1 cellular context compared by ENCODE assay signal in the genomic region with DNA sequence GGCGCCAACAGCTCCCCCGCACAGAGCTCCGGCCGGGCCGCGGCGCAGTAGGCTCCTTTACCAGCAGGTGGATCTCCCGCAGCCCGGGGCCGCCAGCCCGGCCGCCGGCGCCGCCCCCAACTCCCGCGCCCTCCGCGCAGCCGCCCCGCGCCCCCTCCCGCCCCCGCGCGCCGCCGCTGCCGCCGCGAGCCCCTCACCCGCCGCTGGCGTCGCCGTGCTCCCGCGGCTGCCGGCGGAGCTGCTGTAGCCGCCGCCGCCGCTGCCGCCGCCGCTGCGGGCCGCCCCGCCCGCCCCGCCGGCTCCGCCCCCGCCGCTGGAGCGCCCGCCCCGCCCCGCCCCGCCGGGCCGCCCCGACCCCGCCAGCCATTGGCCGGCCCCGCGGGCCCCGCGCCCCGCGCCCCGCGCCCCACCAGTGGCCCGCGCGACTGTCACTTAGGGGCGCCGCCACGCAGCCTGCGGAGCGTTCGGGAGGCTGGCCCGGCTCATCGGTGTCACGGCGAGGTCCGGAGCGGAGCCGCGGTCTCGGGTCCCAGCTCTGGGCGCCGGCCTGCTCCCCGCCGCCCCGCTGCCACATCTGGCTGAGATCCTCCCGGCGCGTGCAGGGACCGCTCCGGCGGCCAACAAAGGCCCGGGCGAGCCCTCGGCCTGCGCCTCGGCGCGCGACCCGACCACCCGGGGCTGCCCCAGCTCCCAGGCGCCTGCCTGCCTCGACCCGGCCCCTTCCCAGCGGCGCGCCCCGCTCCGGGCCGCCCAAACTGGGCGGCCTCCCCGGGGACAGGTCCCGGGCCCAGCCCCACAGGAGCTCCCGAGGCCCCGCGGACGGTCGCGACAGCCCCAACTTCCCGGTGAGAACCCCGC.
A peak's percentile ranks its signal among the peaks of the same experiment; 100 is the strongest.
TF ChIP-seq lines count a peak whose summit lies in the region.

A gene (minus strand): TSS at position 282 of the 858 bp plus-strand sequence. CDS start 4,800 bp downstream, outside the sequence.

TF ChIP-seq in HepG2, 621 proteins besides CTCF, POLR2A, EP300 and RAD21 (continued from another document and continues in another):
- TF ChIP-seq, protein P1, sequence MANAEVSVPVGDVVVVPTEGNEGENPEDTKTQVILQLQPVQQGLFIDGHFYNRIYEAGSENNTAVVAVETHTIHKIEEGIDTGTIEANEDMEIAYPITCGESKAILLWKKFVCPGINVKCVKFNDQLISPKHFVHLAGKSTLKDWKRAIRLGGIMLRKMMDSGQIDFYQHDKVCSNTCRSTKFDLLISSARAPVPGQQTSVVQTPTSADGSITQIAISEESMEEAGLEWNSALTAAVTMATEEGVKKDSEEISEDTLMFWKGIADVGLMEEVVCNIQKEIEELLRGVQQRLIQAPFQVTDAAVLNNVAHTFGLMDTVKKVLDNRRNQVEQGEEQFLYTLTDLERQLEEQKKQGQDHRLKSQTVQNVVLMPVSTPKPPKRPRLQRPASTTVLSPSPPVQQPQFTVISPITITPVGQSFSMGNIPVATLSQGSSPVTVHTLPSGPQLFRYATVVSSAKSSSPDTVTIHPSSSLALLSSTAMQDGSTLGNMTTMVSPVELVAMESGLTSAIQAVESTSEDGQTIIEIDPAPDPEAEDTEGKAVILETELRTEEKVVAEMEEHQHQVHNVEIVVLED (CRISPR knock-in tag; IDR thresholded peaks at IDR 0.05; ENCODE audit: borderline replicate concordance): peak; percentile 63; the same call in 1 of the 2 replicates
- TF ChIP-seq ATM (IDR thresholded peaks at IDR 0.05; ENCODE audit: borderline replicate concordance) (no peak), RFXAP (CRISPR knock-in tag; IDR thresholded peaks at IDR 0.05; ENCODE audit: borderline replicate concordance) (0 out of 2 replicates have a peak, but pooled peaks have one; percentile 32), ZFP90 (CRISPR knock-in tag; IDR thresholded peaks at IDR 0.05; ENCODE audit: borderline replicate concordance) (no peak), DPF2 (CRISPR knock-in tag; IDR thresholded peaks at IDR 0.05; ENCODE audit: borderline replicate concordance, low read depth) (no peak), ZNF530 (CRISPR knock-in tag; IDR thresholded peaks at IDR 0.05; ENCODE audit: low read depth) (no peak), POGZ (CRISPR knock-in tag; IDR thresholded peaks at IDR 0.05) (peak; percentile 41; the same call in 1 of the 2 replicates), ZC3H4 (CRISPR knock-in tag; IDR thresholded peaks at IDR 0.05; ENCODE audit: borderline replicate concordance) (no peak), ISL2 (CRISPR knock-in tag; IDR thresholded peaks at IDR 0.05) (peak; percentile 14; the same call in 1 of the 2 replicates), ZNF709 (CRISPR knock-in tag; IDR thresholded peaks at IDR 0.05) (peak; percentile 28), KDM6A (CRISPR knock-in tag; IDR thresholded peaks at IDR 0.05; ENCODE audit: low read depth) (no peak), ZFP36 (IDR thresholded peaks at IDR 0.05; ENCODE audit: borderline replicate concordance, low read depth, low read length, partially characterized antibody) (no peak), KLF9 (CRISPR knock-in tag; IDR thresholded peaks at IDR 0.05; ENCODE audit: low read depth) (no peak), ZSCAN21 (CRISPR knock-in tag; IDR thresholded peaks at IDR 0.05; ENCODE audit: borderline replicate concordance) (peak; percentile 82; the same call in 1 of the 2 replicates), ZNF672 (CRISPR knock-in tag; IDR thresholded peaks at IDR 0.05) (0 out of 2 replicates have a peak, but pooled peaks have one; percentile 21), ZNF441 (CRISPR knock-in tag; IDR thresholded peaks at IDR 0.05; ENCODE audit: borderline replicate concordance) (peak; percentile 67; the same call in 1 of the 2 replicates), ZSCAN20 (CRISPR knock-in tag; IDR thresholded peaks at IDR 0.05; ENCODE audit: borderline replicate concordance) (peak; percentile 90; the same call in 1 of the 2 replicates), ZNF432 (CRISPR knock-in tag; IDR thresholded peaks at IDR 0.05; ENCODE audit: borderline replicate concordance) (no peak), NKX3-1 (CRISPR knock-in tag; IDR thresholded peaks at IDR 0.05) (peak; percentile 49), ZBTB38 (CRISPR knock-in tag; IDR thresholded peaks at IDR 0.05) (peak; percentile 58), ZNF225 (CRISPR knock-in tag; IDR thresholded peaks at IDR 0.05) (no peak; the same call in 1 of the 2 replicates), FLYWCH1 (CRISPR knock-in tag; IDR thresholded peaks at IDR 0.05) (0 out of 2 replicates have a peak, but pooled peaks have one; percentile 71), KDM5B (CRISPR knock-in tag; IDR thresholded peaks at IDR 0.05; ENCODE audit: borderline replicate concordance) (peak; percentile 86; the same call in 1 of the 2 replicates)
- TF ChIP-seq, protein P2, sequence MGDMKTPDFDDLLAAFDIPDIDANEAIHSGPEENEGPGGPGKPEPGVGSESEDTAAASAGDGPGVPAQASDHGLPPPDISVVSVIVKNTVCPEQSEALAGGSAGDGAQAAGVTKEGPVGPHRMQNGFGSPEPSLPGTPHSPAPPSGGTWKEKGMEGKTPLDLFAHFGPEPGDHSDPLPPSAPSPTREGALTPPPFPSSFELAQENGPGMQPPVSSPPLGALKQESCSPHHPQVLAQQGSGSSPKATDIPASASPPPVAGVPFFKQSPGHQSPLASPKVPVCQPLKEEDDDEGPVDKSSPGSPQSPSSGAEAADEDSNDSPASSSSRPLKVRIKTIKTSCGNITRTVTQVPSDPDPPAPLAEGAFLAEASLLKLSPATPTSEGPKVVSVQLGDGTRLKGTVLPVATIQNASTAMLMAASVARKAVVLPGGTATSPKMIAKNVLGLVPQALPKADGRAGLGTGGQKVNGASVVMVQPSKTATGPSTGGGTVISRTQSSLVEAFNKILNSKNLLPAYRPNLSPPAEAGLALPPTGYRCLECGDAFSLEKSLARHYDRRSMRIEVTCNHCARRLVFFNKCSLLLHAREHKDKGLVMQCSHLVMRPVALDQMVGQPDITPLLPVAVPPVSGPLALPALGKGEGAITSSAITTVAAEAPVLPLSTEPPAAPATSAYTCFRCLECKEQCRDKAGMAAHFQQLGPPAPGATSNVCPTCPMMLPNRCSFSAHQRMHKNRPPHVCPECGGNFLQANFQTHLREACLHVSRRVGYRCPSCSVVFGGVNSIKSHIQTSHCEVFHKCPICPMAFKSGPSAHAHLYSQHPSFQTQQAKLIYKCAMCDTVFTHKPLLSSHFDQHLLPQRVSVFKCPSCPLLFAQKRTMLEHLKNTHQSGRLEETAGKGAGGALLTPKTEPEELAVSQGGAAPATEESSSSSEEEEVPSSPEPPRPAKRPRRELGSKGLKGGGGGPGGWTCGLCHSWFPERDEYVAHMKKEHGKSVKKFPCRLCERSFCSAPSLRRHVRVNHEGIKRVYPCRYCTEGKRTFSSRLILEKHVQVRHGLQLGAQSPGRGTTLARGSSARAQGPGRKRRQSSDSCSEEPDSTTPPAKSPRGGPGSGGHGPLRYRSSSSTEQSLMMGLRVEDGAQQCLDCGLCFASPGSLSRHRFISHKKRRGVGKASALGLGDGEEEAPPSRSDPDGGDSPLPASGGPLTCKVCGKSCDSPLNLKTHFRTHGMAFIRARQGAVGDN (CRISPR knock-in tag; IDR thresholded peaks at IDR 0.05): peak; percentile 73
- TF ChIP-seq, protein P3, sequence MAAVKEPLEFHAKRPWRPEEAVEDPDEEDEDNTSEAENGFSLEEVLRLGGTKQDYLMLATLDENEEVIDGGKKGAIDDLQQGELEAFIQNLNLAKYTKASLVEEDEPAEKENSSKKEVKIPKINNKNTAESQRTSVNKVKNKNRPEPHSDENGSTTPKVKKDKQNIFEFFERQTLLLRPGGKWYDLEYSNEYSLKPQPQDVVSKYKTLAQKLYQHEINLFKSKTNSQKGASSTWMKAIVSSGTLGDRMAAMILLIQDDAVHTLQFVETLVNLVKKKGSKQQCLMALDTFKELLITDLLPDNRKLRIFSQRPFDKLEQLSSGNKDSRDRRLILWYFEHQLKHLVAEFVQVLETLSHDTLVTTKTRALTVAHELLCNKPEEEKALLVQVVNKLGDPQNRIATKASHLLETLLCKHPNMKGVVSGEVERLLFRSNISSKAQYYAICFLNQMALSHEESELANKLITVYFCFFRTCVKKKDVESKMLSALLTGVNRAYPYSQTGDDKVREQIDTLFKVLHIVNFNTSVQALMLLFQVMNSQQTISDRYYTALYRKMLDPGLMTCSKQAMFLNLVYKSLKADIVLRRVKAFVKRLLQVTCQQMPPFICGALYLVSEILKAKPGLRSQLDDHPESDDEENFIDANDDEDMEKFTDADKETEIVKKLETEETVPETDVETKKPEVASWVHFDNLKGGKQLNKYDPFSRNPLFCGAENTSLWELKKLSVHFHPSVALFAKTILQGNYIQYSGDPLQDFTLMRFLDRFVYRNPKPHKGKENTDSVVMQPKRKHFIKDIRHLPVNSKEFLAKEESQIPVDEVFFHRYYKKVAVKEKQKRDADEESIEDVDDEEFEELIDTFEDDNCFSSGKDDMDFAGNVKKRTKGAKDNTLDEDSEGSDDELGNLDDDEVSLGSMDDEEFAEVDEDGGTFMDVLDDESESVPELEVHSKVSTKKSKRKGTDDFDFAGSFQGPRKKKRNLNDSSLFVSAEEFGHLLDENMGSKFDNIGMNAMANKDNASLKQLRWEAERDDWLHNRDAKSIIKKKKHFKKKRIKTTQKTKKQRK (IDR thresholded peaks at IDR 0.05; ENCODE audit: low read length): no peak
- TF ChIP-seq, protein P4, sequence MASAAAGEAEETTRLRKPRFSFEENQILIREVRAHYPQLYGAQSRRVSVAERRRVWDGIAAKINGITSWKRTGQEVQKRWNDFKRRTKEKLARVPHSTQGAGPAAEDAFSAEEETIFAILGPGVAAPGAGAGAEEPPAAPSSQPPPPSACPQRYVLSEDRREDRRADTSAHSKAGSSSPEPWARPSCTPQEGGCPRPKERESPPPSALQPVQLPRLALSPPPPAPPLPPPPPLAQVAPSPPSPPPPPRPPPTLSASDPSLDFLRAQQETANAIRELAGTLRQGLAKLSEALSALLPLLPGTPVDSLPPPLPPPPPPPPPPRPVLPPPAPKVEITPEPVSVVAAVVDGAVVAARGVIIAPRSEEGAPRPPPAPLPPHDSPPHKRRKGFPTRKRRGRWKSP (CRISPR knock-in tag; IDR thresholded peaks at IDR 0.05): 0 out of 2 replicates have a peak, but pooled peaks have one; percentile 22
- TF ChIP-seq, protein P5, sequence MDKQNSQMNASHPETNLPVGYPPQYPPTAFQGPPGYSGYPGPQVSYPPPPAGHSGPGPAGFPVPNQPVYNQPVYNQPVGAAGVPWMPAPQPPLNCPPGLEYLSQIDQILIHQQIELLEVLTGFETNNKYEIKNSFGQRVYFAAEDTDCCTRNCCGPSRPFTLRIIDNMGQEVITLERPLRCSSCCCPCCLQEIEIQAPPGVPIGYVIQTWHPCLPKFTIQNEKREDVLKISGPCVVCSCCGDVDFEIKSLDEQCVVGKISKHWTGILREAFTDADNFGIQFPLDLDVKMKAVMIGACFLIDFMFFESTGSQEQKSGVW (CRISPR knock-in tag; IDR thresholded peaks at IDR 0.05; ENCODE audit: borderline replicate concordance): no peak
- TF ChIP-seq, protein P6, sequence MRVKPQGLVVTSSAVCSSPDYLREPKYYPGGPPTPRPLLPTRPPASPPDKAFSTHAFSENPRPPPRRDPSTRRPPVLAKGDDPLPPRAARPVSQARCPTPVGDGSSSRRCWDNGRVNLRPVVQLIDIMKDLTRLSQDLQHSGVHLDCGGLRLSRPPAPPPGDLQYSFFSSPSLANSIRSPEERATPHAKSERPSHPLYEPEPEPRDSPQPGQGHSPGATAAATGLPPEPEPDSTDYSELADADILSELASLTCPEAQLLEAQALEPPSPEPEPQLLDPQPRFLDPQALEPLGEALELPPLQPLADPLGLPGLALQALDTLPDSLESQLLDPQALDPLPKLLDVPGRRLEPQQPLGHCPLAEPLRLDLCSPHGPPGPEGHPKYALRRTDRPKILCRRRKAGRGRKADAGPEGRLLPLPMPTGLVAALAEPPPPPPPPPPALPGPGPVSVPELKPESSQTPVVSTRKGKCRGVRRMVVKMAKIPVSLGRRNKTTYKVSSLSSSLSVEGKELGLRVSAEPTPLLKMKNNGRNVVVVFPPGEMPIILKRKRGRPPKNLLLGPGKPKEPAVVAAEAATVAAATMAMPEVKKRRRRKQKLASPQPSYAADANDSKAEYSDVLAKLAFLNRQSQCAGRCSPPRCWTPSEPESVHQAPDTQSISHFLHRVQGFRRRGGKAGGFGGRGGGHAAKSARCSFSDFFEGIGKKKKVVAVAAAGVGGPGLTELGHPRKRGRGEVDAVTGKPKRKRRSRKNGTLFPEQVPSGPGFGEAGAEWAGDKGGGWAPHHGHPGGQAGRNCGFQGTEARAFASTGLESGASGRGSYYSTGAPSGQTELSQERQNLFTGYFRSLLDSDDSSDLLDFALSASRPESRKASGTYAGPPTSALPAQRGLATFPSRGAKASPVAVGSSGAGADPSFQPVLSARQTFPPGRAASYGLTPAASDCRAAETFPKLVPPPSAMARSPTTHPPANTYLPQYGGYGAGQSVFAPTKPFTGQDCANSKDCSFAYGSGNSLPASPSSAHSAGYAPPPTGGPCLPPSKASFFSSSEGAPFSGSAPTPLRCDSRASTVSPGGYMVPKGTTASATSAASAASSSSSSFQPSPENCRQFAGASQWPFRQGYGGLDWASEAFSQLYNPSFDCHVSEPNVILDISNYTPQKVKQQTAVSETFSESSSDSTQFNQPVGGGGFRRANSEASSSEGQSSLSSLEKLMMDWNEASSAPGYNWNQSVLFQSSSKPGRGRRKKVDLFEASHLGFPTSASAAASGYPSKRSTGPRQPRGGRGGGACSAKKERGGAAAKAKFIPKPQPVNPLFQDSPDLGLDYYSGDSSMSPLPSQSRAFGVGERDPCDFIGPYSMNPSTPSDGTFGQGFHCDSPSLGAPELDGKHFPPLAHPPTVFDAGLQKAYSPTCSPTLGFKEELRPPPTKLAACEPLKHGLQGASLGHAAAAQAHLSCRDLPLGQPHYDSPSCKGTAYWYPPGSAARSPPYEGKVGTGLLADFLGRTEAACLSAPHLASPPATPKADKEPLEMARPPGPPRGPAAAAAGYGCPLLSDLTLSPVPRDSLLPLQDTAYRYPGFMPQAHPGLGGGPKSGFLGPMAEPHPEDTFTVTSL (CRISPR knock-in tag; IDR thresholded peaks at IDR 0.05; ENCODE audit: borderline replicate concordance): no peak
- TF ChIP-seq, protein P7, sequence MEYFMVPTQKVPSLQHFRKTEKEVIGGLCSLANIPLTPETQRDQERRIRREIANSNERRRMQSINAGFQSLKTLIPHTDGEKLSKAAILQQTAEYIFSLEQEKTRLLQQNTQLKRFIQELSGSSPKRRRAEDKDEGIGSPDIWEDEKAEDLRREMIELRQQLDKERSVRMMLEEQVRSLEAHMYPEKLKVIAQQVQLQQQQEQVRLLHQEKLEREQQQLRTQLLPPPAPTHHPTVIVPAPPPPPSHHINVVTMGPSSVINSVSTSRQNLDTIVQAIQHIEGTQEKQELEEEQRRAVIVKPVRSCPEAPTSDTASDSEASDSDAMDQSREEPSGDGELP (IDR thresholded peaks at IDR 0.05; ENCODE audit: borderline replicate concordance, low read depth): no peak
- TF ChIP-seq, protein P8, sequence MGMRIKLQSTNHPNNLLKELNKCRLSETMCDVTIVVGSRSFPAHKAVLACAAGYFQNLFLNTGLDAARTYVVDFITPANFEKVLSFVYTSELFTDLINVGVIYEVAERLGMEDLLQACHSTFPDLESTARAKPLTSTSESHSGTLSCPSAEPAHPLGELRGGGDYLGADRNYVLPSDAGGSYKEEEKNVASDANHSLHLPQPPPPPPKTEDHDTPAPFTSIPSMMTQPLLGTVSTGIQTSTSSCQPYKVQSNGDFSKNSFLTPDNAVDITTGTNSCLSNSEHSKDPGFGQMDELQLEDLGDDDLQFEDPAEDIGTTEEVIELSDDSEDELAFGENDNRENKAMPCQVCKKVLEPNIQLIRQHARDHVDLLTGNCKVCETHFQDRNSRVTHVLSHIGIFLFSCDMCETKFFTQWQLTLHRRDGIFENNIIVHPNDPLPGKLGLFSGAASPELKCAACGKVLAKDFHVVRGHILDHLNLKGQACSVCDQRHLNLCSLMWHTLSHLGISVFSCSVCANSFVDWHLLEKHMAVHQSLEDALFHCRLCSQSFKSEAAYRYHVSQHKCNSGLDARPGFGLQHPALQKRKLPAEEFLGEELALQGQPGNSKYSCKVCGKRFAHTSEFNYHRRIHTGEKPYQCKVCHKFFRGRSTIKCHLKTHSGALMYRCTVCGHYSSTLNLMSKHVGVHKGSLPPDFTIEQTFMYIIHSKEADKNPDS (CRISPR knock-in tag; IDR thresholded peaks at IDR 0.05): no peak
